Comparison of ENCODE assay signal across 21 cellular contexts in genomic region chr4:13525606-13526281, GRCh38. TPM values are rescaled to one million over a fixed set of nuclear protein-coding genes. Genes with fewer than 3 reads are reported as not detected.
DNase-seq lines count a peak whose midpoint lies in the region; ATAC-seq, FAIRE-seq and TF ChIP-seq lines count a peak whose summit lies in the region.
"Had no signal": no experiment of that assay in that cellular context is flagged by ENCODE, and none has a peak within 500 bp of the region (broad histone marks: within the 10 kb centered on the region; RNA-seq: fewer than 3 reads in every experiment).

No MANE protein-coding gene starts in this region.

- 12% methylated on average over 4 of the region's 4 CpGs for WGBS in K562 (ENCODE audit: insufficient coverage, low coverage, missing lambda C conversion rate)

- H3K4me3 Mint-ChIP-seq in activated naive CD4-positive, alpha-beta T cell treated with anti-CD3 and anti-CD28 coated beads for 36 hours, result no peak overlapping the region

- H3K9ac ChIP-seq in K562 (ENCODE audit: insufficient read depth in 1 of 2, low read depth in 2 of 2, low read length in 2 of 2), result no peak overlapping the region

- no peak overlapping the region for H3K27ac Mint-ChIP-seq in activated naive CD4-positive, alpha-beta T cell treated with anti-CD3 and anti-CD28 coated beads for 36 hours

- H2AFZ ChIP-seq in K562 (ENCODE audit: low read depth, low read length) (no peak overlapping the region), osteoblast (ENCODE audit: low read length) (no peak overlapping the region)

- no peak for TF ChIP-seq POLR2A in K562 (conservative IDR thresholded peaks at IDR 0.05)

- peak; percentile 56 for TF ChIP-seq EP300 in K562 (IDR thresholded peaks at IDR 0.05; ENCODE audit: low read length)

- H3K9me1 ChIP-seq in K562 (ENCODE audit: control insufficient read depth, insufficient read depth, low read length), result no peaks in the 10 kb centered on the region

- no peaks in the 10 kb centered on the region for H4K20me1 ChIP-seq in K562 (replicated peaks; ENCODE audit: control insufficient read depth, insufficient read depth, low read length)
- no peaks in the 10 kb centered on the region for H4K20me1 ChIP-seq in osteoblast (ENCODE audit: insufficient read depth, low read length)

- intact Hi-C loops in K562 (cut with micrococcal nuclease), result no loop called here
- intact Hi-C loops in activated naive CD4-positive, alpha-beta T cell treated with anti-CD3 and anti-CD28 coated beads for 36 hours (cut with micrococcal nuclease), result loop anchor here (5.0 kb wide), 1 partner anchor 1477 kb away; the partner anchor contains the start of gene CPEB2

- CTCF ChIA-PET in K562 (lab: Yijun Ruan, JAX; ENCODE audit: low intra/inter-chr PET ratio), result no interaction called here
- CTCF ChIA-PET in activated naive CD4-positive, alpha-beta T cell treated with anti-CD3 and anti-CD28 coated beads for 36 hours (lab: Charles Lee), result interaction anchor here (1.3 to 3.1 kb wide), 2 partner anchors 16 to 23 kb away, joined by 3 to 13 read pairs; no protein-coding TSS in a partner anchor

- TF ChIP-seq RAD21 in K562 (CRISPR knock-in tag; conservative IDR thresholded peaks at IDR 0.05 in 1 of 2, IDR thresholded peaks at IDR 0.05 in 1 of 2), result no peak

- H3K36me3 Mint-ChIP-seq in activated naive CD4-positive, alpha-beta T cell treated with anti-CD3 and anti-CD28 coated beads for 36 hours (ENCODE audit: low read depth), result peaks cover 8% of the 10 kb centered on the region

- FAIRE-seq in K562 (lab: Jason Lieb, UNC), result peak; percentile 44
- FAIRE-seq: G401.6, GM12878 had no signal

- no peaks in the 10 kb centered on the region for H3K36me3 ChIP-seq in K562 (ENCODE audit: control insufficient read depth, insufficient read depth, low read length)
- no peaks in the 10 kb centered on the region for H3K36me3 ChIP-seq in osteoblast (ENCODE audit: insufficient read depth, low read length)
- H3K36me3 ChIP-seq: MG63 had no signal

- H3K4me1 ChIP-seq in K562 (replicated peaks in 1 of 2; ENCODE audit: control insufficient read depth in 2 of 2, insufficient read depth in 2 of 2, low read length in 2 of 2) (peaks cover 5 to 21% of the 10 kb centered on the region in 2 experiments; a peak in 4 of 5 replicates), osteoblast (ENCODE audit: insufficient read depth, low read length) (no peaks in the 10 kb centered on the region)

- in situ Hi-C loops in K562 (cut with MboI), result no loop called here

- H3K4me2 ChIP-seq in K562 (ENCODE audit: insufficient read depth, low read length), result no peak overlapping the region
- H3K4me2 ChIP-seq in osteoblast (ENCODE audit: insufficient read depth, low read length), result no peak overlapping the region

- H3K79me2 ChIP-seq in K562 (ENCODE audit: control insufficient read depth, insufficient read depth, low read length) (no peaks in the 10 kb centered on the region), osteoblast (ENCODE audit: insufficient read depth, low read length) (no peaks in the 10 kb centered on the region)

- TF ChIP-seq CTCF in K562 (IDR thresholded peaks at IDR 0.05 in 2 of 3, conservative IDR thresholded peaks at IDR 0.05 in 1 of 3; ENCODE audit: insufficient read depth in 2 of 3, low read depth in 1 of 3, low read length in 3 of 3), result no peak
- TF ChIP-seq CTCF in osteoblast (IDR thresholded peaks at IDR 0.05; ENCODE audit: extremely low read depth, low read depth, low read length), result no peak

- POLR2A ChIA-PET in K562 (lab: Yijun Ruan, JAX), result interaction anchor here (0.6 to 1.2 kb wide), 3 partner anchors 9 to 57 kb away, joined by 3 read pairs; no protein-coding TSS in a partner anchor

- H3K27ac ChIP-seq in K562 (ENCODE audit: extremely low read depth, low read depth, low read length) (no peak overlapping the region), osteoblast (ENCODE audit: low read depth, low read length) (no peak overlapping the region)
- H3K27ac ChIP-seq: HL-60 had no signal

- H3K9me3 ChIP-seq in K562 (replicated peaks; ENCODE audit: control insufficient read depth, insufficient read depth, low read depth, low read length), result no peaks in the 10 kb centered on the region
- peaks cover 9% of the 10 kb centered on the region for H3K9me3 ChIP-seq in osteoblast (ENCODE audit: low read depth, low read length)
- H3K9me3 ChIP-seq: MG63 had no signal

- peaks cover 89% of the 10 kb centered on the region for H3K27me3 Mint-ChIP-seq in activated naive CD4-positive, alpha-beta T cell treated with anti-CD3 and anti-CD28 coated beads for 36 hours (ENCODE audit: low read depth)

- DNase-seq in GM03348 (ENCODE audit: low spot score) (peak; percentile 5), HuH-7.5 (ENCODE audit: low spot score) (peak; percentile 6), K562 (ENCODE audit: extremely low read depth in 1 of 4, low spot score in 3 of 4) (peak in 2 of 4 experiments; percentile 28 to 65), osteoblast (ENCODE audit: insufficient read length, low spot score, missing footprints) (peak; percentile 63), DMS 273 (lab: John Stamatoyannopoulos, UW; ENCODE audit: unreplicated experiment) (no peak), NCI-H2171 (lab: John Stamatoyannopoulos, UW) (no peak)
- no peak for DNase-seq in stimulated activated CD4-positive, alpha-beta T cell treated with anti-CD3 and anti-CD28 coated beads, Interleukin-4, amount 100 ng/mL, for 4 hours
- no peak for DNase-seq in activated naive CD4-positive, alpha-beta T cell treated with anti-CD3 and anti-CD28 coated beads for 36 hours
- DNase-seq: DMS 273 treated with DMSO at 0.1 percent for 48 hours, HCEC 1CT, IMR-90, Kasumi-1, MG63, NCI-H1048, NCI-H2081, NCI-H446 treated with DMSO at 0.1 percent for 48 hours, SHP77 treated with DMSO at 0.1 percent for 48 hours, T-helper 2 cell had no signal

- peak; percentile 64 for ATAC-seq in K562
- ATAC-seq: GM12878 had no signal

- peaks cover 4 to 42% of the 10 kb centered on the region in 2 experiments; a peak in 4 of 5 replicates for H3K27me3 ChIP-seq in K562 (ENCODE audit: control insufficient read depth in 2 of 2, insufficient read depth in 2 of 2, low read length in 2 of 2)
- H3K27me3 ChIP-seq in osteoblast (ENCODE audit: insufficient read depth, low read length), result peaks cover 47% of the 10 kb centered on the region
- H3K27me3 ChIP-seq: MG63 had no signal

- H3K4me3 ChIP-seq in K562, result no peak overlapping the region
- H3K4me3 ChIP-seq in osteoblast (ENCODE audit: insufficient read depth, low read length), result no peak overlapping the region
- H3K4me3 ChIP-seq: GM12878, MG63 had no signal

- BruUV-seq in K562 (replicated peaks; lab: Mats Ljungman, UMichigan), result no TSS peak

- H3K4me1 Mint-ChIP-seq in activated naive CD4-positive, alpha-beta T cell treated with anti-CD3 and anti-CD28 coated beads for 36 hours (ENCODE audit: low read depth), result peaks cover 35% of the 10 kb centered on the region

- H3K9me3 Mint-ChIP-seq in activated naive CD4-positive, alpha-beta T cell treated with anti-CD3 and anti-CD28 coated beads for 36 hours, result peaks cover 14% of the 10 kb centered on the region

TF ChIP-seq in K562, 482 proteins besides CTCF, POLR2A, EP300 and RAD21 (continues in another document):
- no peak for TF ChIP-seq CCNT2 (IDR thresholded peaks at IDR 0.05; ENCODE audit: borderline replicate concordance, extremely low read depth, insufficient read length, low read depth, low read length)
- no peak for TF ChIP-seq ZNF408 (CRISPR knock-in tag; IDR thresholded peaks at IDR 0.05; ENCODE audit: low read depth)
- no peak for TF ChIP-seq TEAD1 (CRISPR knock-in tag; IDR thresholded peaks at IDR 0.05)
- TF ChIP-seq SIN3B (IDR thresholded peaks at IDR 0.05; ENCODE audit: low read depth), result no peak

RNA-seq across cellular contexts. Expression of gene NKX3-2, which starts 18.6 kb away (rescaled TPM):
- total RNA-seq in K562 (2011; cell fraction: chromatin; rRNA removed; ENCODE audit: low replicate concordance), result 0.42 and 0.74 TPM in 2 replicates
- 0.79 and 1.0 TPM in 2 replicates for total RNA-seq in K562 (2011; cell fraction: nucleolus; rRNA removed)
- total RNA-seq in K562 (2011; cell fraction: nucleoplasm; rRNA removed), result 0.51 and 0.61 TPM in 2 replicates
- total RNA-seq in K562 (2014; rRNA removed), result 0.32 and 0.73 TPM in 2 replicates
- 0.06 and 0.15 TPM in 2 replicates for total RNA-seq in K562 (2014; rRNA removed; fragmentation: Illumina TruSeq; extraction: Trizol)
- 0.54 and 0.60 TPM in 2 replicates for total RNA-seq in K562 (2015; rRNA removed; fragmentation: Illumina TruSeq; extraction: Trizol)
- total RNA-seq in K562 (2021), result 0.69 and 0.85 TPM in 2 replicates
- 0.22 and 0.49 TPM in 2 replicates for polyA plus RNA-seq in K562 (2011; rRNA removed)
- 0.51 and 0.52 TPM in 2 replicates for polyA plus RNA-seq in K562 (2011; cell fraction: cytosol; rRNA removed)
- 1.9 and 2.1 TPM in 2 replicates for polyA plus RNA-seq in K562 (2011; cell fraction: nucleus; rRNA removed)
- polyA plus RNA-seq in K562 (2012), result 0.84 and 0.85 TPM in 2 replicates
- polyA plus RNA-seq in K562 (2014; fragmentation: Illumina TruSeq; extraction: Trizol), result 0.16 and 0.26 TPM in 2 replicates
- under 1 TPM in 1 of 2 experiments, not detected in 1; 0.03 TPM for polyA plus RNA-seq in K562 (2014; fragmentation: Nextera tagmentation; extraction: Ambion mirVana)
- polyA plus RNA-seq in K562 (2014; rRNA removed), result 0.81 and 1.1 TPM in 2 replicates
- 0.11 and 0.12 TPM in 2 replicates for polyA minus RNA-seq in K562 (2011; rRNA and poly(A)+ RNA removed)
- 0.29 and 0.46 TPM in 2 replicates for polyA minus RNA-seq in K562 (2011; cell fraction: cytosol; rRNA and poly(A)+ RNA removed)
- polyA minus RNA-seq in K562 (2011; cell fraction: nucleus; rRNA and poly(A)+ RNA removed), result 0.40 and 1.00 TPM in 2 replicates
- 0.72 and 1.2 TPM in 2 replicates for total RNA-seq in osteoblast
- not detected for total RNA-seq in activated naive CD4-positive, alpha-beta T cell treated with anti-CD3 and anti-CD28 coated beads for 36 hours
- total RNA-seq: GM12878, IMR-90 had no signal
- polyA plus RNA-seq: GM12878 had no signal

RNA-seq across cellular contexts. Expression of gene RAB28, which starts 41.6 kb away (rescaled TPM):
- 18.1 and 35.6 TPM in 2 replicates for total RNA-seq in K562 (2011; cell fraction: chromatin; rRNA removed; ENCODE audit: low replicate concordance)
- total RNA-seq in K562 (2011; cell fraction: nucleolus; rRNA removed), result 8.5 and 12.8 TPM in 2 replicates
- total RNA-seq in K562 (2011; cell fraction: nucleoplasm; rRNA removed), result 17.7 and 29.4 TPM in 2 replicates
- total RNA-seq in K562 (2014; rRNA removed), result 11.1 and 11.7 TPM in 2 replicates
- 23.0 and 26.2 TPM in 2 replicates for total RNA-seq in K562 (2014; rRNA removed; fragmentation: Illumina TruSeq; extraction: Trizol)
- total RNA-seq in K562 (2015; rRNA removed; fragmentation: Illumina TruSeq; extraction: Trizol), result 24.1 and 30.0 TPM in 2 replicates
- total RNA-seq in K562 (2021), result 17.5 and 18.0 TPM in 2 replicates
- 34.2 and 40.4 TPM in 2 replicates for polyA plus RNA-seq in K562 (2011; rRNA removed)
- polyA plus RNA-seq in K562 (2011; cell fraction: cytosol; rRNA removed), result 10.8 and 21.3 TPM in 2 replicates
- 19.7 and 26.9 TPM in 2 replicates for polyA plus RNA-seq in K562 (2011; cell fraction: nucleus; rRNA removed)
- 16.9 and 20.4 TPM in 2 replicates for polyA plus RNA-seq in K562 (2012)
- polyA plus RNA-seq in K562 (2014; fragmentation: Illumina TruSeq; extraction: Trizol), result 23.2 and 25.5 TPM in 2 replicates
- 1 to 10 TPM; 6.7 to 9.5 TPM for polyA plus RNA-seq in K562 (2014; fragmentation: Nextera tagmentation; extraction: Ambion mirVana)
- polyA plus RNA-seq in K562 (2014; rRNA removed), result 24.3 and 27.2 TPM in 2 replicates
- 17.5 and 25.7 TPM in 2 replicates for polyA minus RNA-seq in K562 (2011; rRNA and poly(A)+ RNA removed)
- 7.4 and 12.3 TPM in 2 replicates for polyA minus RNA-seq in K562 (2011; cell fraction: cytosol; rRNA and poly(A)+ RNA removed)
- 22.5 and 33.3 TPM in 2 replicates for polyA minus RNA-seq in K562 (2011; cell fraction: nucleus; rRNA and poly(A)+ RNA removed)
- 12.3 and 13.3 TPM in 2 replicates for total RNA-seq in osteoblast
- total RNA-seq in activated naive CD4-positive, alpha-beta T cell treated with anti-CD3 and anti-CD28 coated beads for 36 hours, result 10 to 100 TPM; 15.6 to 16.7 TPM

Comparison
In these comparisons a context has a peak if more than half of its experiments do, and no peak if none do; other contexts are left out.
1. DNase-seq: peak in GM03348 (single experiment), HuH-7.5 (single experiment) and osteoblast (single experiment); none in DMS 273 (single experiment), NCI-H2171 (single experiment), stimulated activated CD4-positive, alpha-beta T cell treated with anti-CD3 and anti-CD28 coated beads, Interleukin-4, amount 100 ng/mL, for 4 hours (0 of 2) and activated naive CD4-positive, alpha-beta T cell treated with anti-CD3 and anti-CD28 coated beads for 36 hours (single experiment).